ENCODE assay signal across 10 cellular contexts in the genomic region with DNA sequence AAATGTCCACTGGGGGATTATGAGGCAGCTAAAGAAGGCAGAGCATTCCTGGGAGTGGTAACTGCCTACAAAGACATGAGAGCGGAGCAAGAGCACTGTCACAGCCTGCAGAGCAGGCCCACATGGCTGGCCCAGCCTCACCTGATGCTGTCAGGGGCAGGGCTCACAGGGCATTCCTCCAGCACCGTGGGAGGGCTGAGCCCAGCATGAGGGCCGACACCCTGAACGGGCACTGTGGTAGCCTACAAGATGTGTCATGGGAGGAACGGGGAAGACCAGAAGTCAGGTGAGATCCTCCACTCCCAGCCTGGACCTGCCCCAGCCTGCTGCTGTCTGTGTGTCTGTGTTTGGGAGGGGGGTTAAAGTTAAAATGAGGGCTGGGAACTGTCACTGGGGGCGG. TPM values are rescaled to one million over a fixed set of nuclear protein-coding genes. Genes with fewer than 3 reads are reported as not detected.
DNase-seq lines count a peak whose midpoint lies in the region; ATAC-seq and TF ChIP-seq lines count a peak whose summit lies in the region.
"Had no signal": no experiment of that assay in that cellular context is flagged by ENCODE, and none has a peak within 500 bp of the region (broad histone marks: within the 10 kb centered on the region; RNA-seq: fewer than 3 reads in every experiment).

No MANE protein-coding gene starts in this region.

- H3K4me1 ChIP-seq in mucosa of descending colon (ENCODE audit: low read depth) (peaks cover 91% of the 10 kb centered on the region), upper lobe of left lung (peaks cover 80 to 99% (median 88%) of the 10 kb centered on the region in 4 donors)

- BruUV-seq in MCF 10A (replicated peaks; lab: Mats Ljungman, UMichigan): no TSS peak

- H3K27me3 ChIP-seq in upper lobe of left lung: no peaks in the 10 kb centered on the region

- DNase-seq in Right ventricle myocardium inferior (ENCODE audit: missing footprints) (peak; percentile 18), left ventricle myocardium superior (no peak), MCF 10A (ENCODE audit: unreplicated experiment) (peak; percentile 40), mucosa of descending colon (peak; percentile 50 to 76 (median 71)), upper lobe of left lung (no peak), NCI-H69 (lab: John Stamatoyannopoulos, UW) (no peak), putamen (ENCODE audit: low spot score) (no peak)
- DNase-seq: AML-193 had no signal

- H3K9me3 Mint-ChIP-seq in MCF 10A (ENCODE audit: unreplicated experiment): no peaks in the 10 kb centered on the region

- POLR2A ChIA-PET in MCF 10A (lab: Yijun Ruan, JAX): interaction anchor here (1.3 to 3.1 kb wide), 4 partner anchors 11 to 251 kb away, joined by 3 to 34 read pairs (median 16); partner anchors contain the start of genes CCDC12 and NBEAL2

- 66 to 88% methylated on average over 4 to 6 of the region's 6 CpGs for WGBS in upper lobe of left lung, 2 donors

- H3K27ac ChIP-seq in upper lobe of left lung: peak overlapping the region; percentile 71 to 89 (median 83)
- H3K27ac ChIP-seq: KMS-11 had no signal

- H3K4me3 Mint-ChIP-seq in MCF 10A (ENCODE audit: unreplicated experiment): no peak overlapping the region

- no peak for TF ChIP-seq EP300 in upper lobe of left lung (IDR thresholded peaks at IDR 0.05)

- no peaks in the 10 kb centered on the region for H3K36me3 ChIP-seq in mucosa of descending colon (ENCODE audit: low read depth)
- H3K36me3 ChIP-seq in upper lobe of left lung: no peaks in the 10 kb centered on the region

- peaks cover 6% of the 10 kb centered on the region for H3K36me3 Mint-ChIP-seq in MCF 10A (ENCODE audit: insufficient read depth, unreplicated experiment)

- no peak for ATAC-seq in Right ventricle myocardium inferior
- no peak for ATAC-seq in left ventricle myocardium superior
- peak; percentile 29 for ATAC-seq in mucosa of descending colon
- no peak for ATAC-seq in upper lobe of left lung (ENCODE audit: low FRiP score in 2 of 2)
- ATAC-seq in HG02798 (IDR thresholded peaks at IDR 0.05; ENCODE audit: poor library complexity, unreplicated experiment): no peak

- H3K27me3 Mint-ChIP-seq in MCF 10A (ENCODE audit: insufficient read depth, unreplicated experiment): no peaks in the 10 kb centered on the region

- no peaks in the 10 kb centered on the region for H3K9me3 ChIP-seq in mucosa of descending colon
- H3K9me3 ChIP-seq in upper lobe of left lung: no peaks in the 10 kb centered on the region

- intact Hi-C loops in Right ventricle myocardium inferior (cut with DNase I): no loop called here
- intact Hi-C loops in left ventricle myocardium superior (cut with micrococcal nuclease): no loop called here
- intact Hi-C loops in MCF 10A (cut with micrococcal nuclease): no loop called here
- intact Hi-C loops in mucosa of descending colon (cut with DNase I, micrococcal nuclease): no loop called here

- TF ChIP-seq CTCF in MCF 10A (IDR thresholded peaks at IDR 0.05; ENCODE audit: unreplicated experiment): no peak
- TF ChIP-seq CTCF in mucosa of descending colon (IDR thresholded peaks at IDR 0.05): no peak
- TF ChIP-seq CTCF in upper lobe of left lung (IDR thresholded peaks at IDR 0.05): no peak

- H3K4me1 Mint-ChIP-seq in MCF 10A (ENCODE audit: insufficient read depth, unreplicated experiment): peaks cover 62% of the 10 kb centered on the region

- TF ChIP-seq POLR2A in upper lobe of left lung (IDR thresholded peaks at IDR 0.05): no peak

- CTCF ChIA-PET in MCF 10A (lab: Yijun Ruan, JAX): interaction anchor here (0.8 to 4.8 kb wide), 5 partner anchors 8 to 52 kb away, joined by 3 to 25 read pairs (median 5); no protein-coding TSS in a partner anchor

- H3K27ac Mint-ChIP-seq in MCF 10A (ENCODE audit: low read depth, unreplicated experiment): peak overlapping the region; percentile 36

- no peak overlapping the region for H3K4me3 ChIP-seq in mucosa of descending colon
- no peak overlapping the region for H3K4me3 ChIP-seq in upper lobe of left lung

RNA-seq across cellular contexts. Expression of gene CCDC12, which starts 30.1 kb away (rescaled TPM):
- total RNA-seq in Right ventricle myocardium inferior (26.3 TPM), left ventricle myocardium superior (29.6 TPM), MCF 10A (2022) (43.9 and 45.9 TPM in 2 replicates), mucosa of descending colon (10 to 100 TPM; 40.7 to 59.2 (median 45.0) TPM), upper lobe of left lung (10 to 100 TPM; 42.3 to 93.2 (median 69.8) TPM)

RNA-seq across cellular contexts. Expression of gene NBEAL2, which starts 33.0 kb away (rescaled TPM):
- total RNA-seq in Right ventricle myocardium inferior: 14.5 TPM
- total RNA-seq in left ventricle myocardium superior: 11.4 TPM
- 14.2 and 20.2 TPM in 2 replicates for total RNA-seq in MCF 10A (2022)
- total RNA-seq in mucosa of descending colon: 10 to 100 TPM; 49.2 to 94.0 (median 53.7) TPM
- total RNA-seq in upper lobe of left lung: 100 to 1,000 TPM in 5 of 6 donors, 10 to 100 TPM in 1; 94.7 to 436 (median 163) TPM

Comparison
In these comparisons a context has a peak if more than half of its experiments do, and no peak if none do; other contexts are left out.
1. DNase-seq: peak in Right ventricle myocardium inferior (single experiment), MCF 10A (single experiment) and mucosa of descending colon (3 of 3); none in left ventricle myocardium superior (single experiment), upper lobe of left lung (0 of 2), NCI-H69 (single experiment) and putamen (single experiment).